1 cellular context compared by ENCODE assay signal in genomic region chr2:102585704-102586404, GRCh38.
TF ChIP-seq lines count a peak whose summit lies in the region.

No MANE protein-coding gene starts in this region.

TF ChIP-seq in GM23338, 12 proteins besides CTCF, POLR2A, EP300 and RAD21 (continued from another document):
- 0 out of 2 replicates have a peak, but pooled peaks have one; percentile 49 for TF ChIP-seq ZNF462 (CRISPR knock-in tag; IDR thresholded peaks at IDR 0.05)
